ENCODE assay signal across 12 cellular contexts in genomic region chr1:236507022-236507700, GRCh38. TPM values are rescaled to one million over a fixed set of nuclear protein-coding genes. Genes with fewer than 3 reads are reported as not detected.
DNase-seq lines count a peak whose midpoint lies in the region; ATAC-seq and TF ChIP-seq lines count a peak whose summit lies in the region.
"Had no signal": no experiment of that assay in that cellular context is flagged by ENCODE, and none has a peak within 500 bp of the region (broad histone marks: within the 10 kb centered on the region; RNA-seq: fewer than 3 reads in every experiment).

No MANE protein-coding gene starts in this region.

- H3K4me3 ChIP-seq in body of pancreas: no peak overlapping the region
- H3K4me3 ChIP-seq in esophagus squamous epithelium: no peak overlapping the region

- WGBS in body of pancreas, 2 donors: 30 to 41% methylated on average over 5 of the region's 5 CpGs
- WGBS in esophagus squamous epithelium, 2 donors: 19 to 49% methylated on average over 5 of the region's 5 CpGs

- intact Hi-C loops in body of pancreas (cut with DNase I): no loop called here
- intact Hi-C loops in esophagus squamous epithelium (cut with DNase I): no loop called here

- no peaks in the 10 kb centered on the region for H3K27me3 ChIP-seq in body of pancreas
- no peaks in the 10 kb centered on the region for H3K27me3 ChIP-seq in esophagus squamous epithelium

- H3K4me1 ChIP-seq in body of pancreas (peaks cover 59% of the 10 kb centered on the region), esophagus squamous epithelium (peaks cover 0 to 23% (median 4%) of the 10 kb centered on the region in 3 donors)

- H3K36me3 ChIP-seq in body of pancreas (replicated peaks in 1 of 2; ENCODE audit: insufficient read depth in 1 of 2, low read depth in 2 of 2) (no peaks in the 10 kb centered on the region), esophagus squamous epithelium (no peaks in the 10 kb centered on the region)

- TF ChIP-seq CTCF in body of pancreas (IDR thresholded peaks at IDR 0.05) (peak in 1 of 7 experiments; percentile 20), esophagus squamous epithelium (IDR thresholded peaks at IDR 0.05) (no peak)

- in situ Hi-C loops in KBM-7 (cut with MboI; ENCODE audit: low pct_unique_long_range_greater_than_20kb, low sequenced_read_pairs): no loop called here

- DNase-seq in AG08395 (ENCODE audit: low spot score): peak; percentile 43
- DNase-seq in NCI-H1048 (lab: John Stamatoyannopoulos, UW): peak; percentile 52
- peak; percentile 34 to 58 (median 54) for DNase-seq in body of pancreas
- DNase-seq in left lobe of liver (ENCODE audit: low spot score): no peak
- no peak for DNase-seq in esophagus squamous epithelium (lab: John Stamatoyannopoulos, UW)
- DNase-seq in KBM-7: no peak
- no peak for DNase-seq in activated CD8-positive, alpha-beta memory T cell treated with anti-CD3 and anti-CD28 coated beads, Interleukin-2, amount 50 U/mL, for 48 hours
- DNase-seq: activated B cell treated with CpG ODN at 0.5 μM for 24 hours, endodermal cell, nucleus accumbens had no signal

- peak; percentile 69 for ATAC-seq in body of pancreas
- ATAC-seq in left lobe of liver: peak; percentile 35
- no peak for ATAC-seq in GM21529 (IDR thresholded peaks at IDR 0.05; ENCODE audit: unreplicated experiment)

- H3K9me3 ChIP-seq in body of pancreas (no peaks in the 10 kb centered on the region), esophagus squamous epithelium (no peaks in the 10 kb centered on the region)

- H3K27ac ChIP-seq in body of pancreas (peak overlapping the region; percentile 11 to 73 (median 64)), esophagus squamous epithelium (peak overlapping the region in 1 of 4 donors; percentile 9)
- H3K27ac ChIP-seq: HL-60 had no signal

- TF ChIP-seq POLR2A in body of pancreas (IDR thresholded peaks at IDR 0.05): no peak
- no peak for TF ChIP-seq POLR2A in esophagus squamous epithelium (IDR thresholded peaks at IDR 0.05)

RNA-seq across cellular contexts. Expression of gene LGALS8, which starts 16.6 kb away (rescaled TPM):
- 10 to 100 TPM; 58.9 to 83.4 TPM for total RNA-seq in body of pancreas
- total RNA-seq in left lobe of liver: 24.4 TPM
- total RNA-seq in esophagus squamous epithelium: 10 to 100 TPM; 45.2 to 70.6 (median 52.4) TPM

Comparison
In these comparisons a context has a peak if more than half of its experiments do, and no peak if none do; other contexts are left out.
1. DNase-seq: peak in AG08395 (single experiment), NCI-H1048 (single experiment) and body of pancreas (4 of 4); none in left lobe of liver (single experiment), esophagus squamous epithelium (single experiment), KBM-7 (single experiment) and activated CD8-positive, alpha-beta memory T cell treated with anti-CD3 and anti-CD28 coated beads, Interleukin-2, amount 50 U/mL, for 48 hours (single experiment).